In the genomic region with DNA sequence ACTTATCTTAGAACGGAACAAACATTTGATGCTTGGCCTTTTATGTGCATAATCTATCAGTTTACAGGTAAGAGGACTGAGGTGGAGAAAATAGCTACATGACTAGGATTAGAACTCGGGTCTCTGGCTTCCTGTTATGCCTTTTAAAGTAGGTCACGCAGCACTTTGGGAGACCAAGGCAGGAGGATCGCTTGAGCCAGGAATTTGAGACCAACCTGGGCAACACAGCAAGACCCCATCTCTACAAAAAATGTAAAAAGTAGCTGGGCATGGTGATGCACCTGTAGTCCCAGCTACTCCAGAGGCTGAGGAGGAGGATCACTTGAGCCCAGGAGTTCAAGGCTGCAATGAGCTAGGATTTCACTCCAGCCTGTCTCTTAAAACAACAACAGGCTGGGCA, we compare ENCODE assay signal across 17 cellular contexts.
DNase-seq lines count a peak whose midpoint lies in the region; FAIRE-seq and TF ChIP-seq lines count a peak whose summit lies in the region.
"Had no signal": no experiment of that assay in that cellular context is flagged by ENCODE, and none has a peak within 500 bp of the region (broad histone marks: within the 10 kb centered on the region; RNA-seq: fewer than 3 reads in every experiment).

No MANE protein-coding gene starts in this region.

- H3K4ac ChIP-seq in H1 (replicated peaks; ENCODE audit: insufficient read length, low read depth, low read length) (no peak overlapping the region), mesendoderm (ENCODE audit: low read depth, low read length) (no peak overlapping the region)

- peaks cover 12% of the 10 kb centered on the region for H3K9me3 Mint-ChIP-seq in neural progenitor cell

- H2BK120ac ChIP-seq in H1 (replicated peaks; ENCODE audit: low read depth, low read length) (no peak overlapping the region), mesendoderm (ENCODE audit: low read depth, low read length) (no peak overlapping the region)

- peaks cover 0 to 2% (median 0%) of the 10 kb centered on the region in 4 experiments; a peak in 1 of 7 replicates for H3K27me3 ChIP-seq in H1 (replicated peaks in 1 of 4; ENCODE audit: control insufficient read depth in 3 of 4, extremely low read depth in 1 of 4, insufficient read depth in 3 of 4, low read length in 3 of 4)
- H3K27me3 ChIP-seq in neural progenitor cell: no peaks in the 10 kb centered on the region
- no peaks in the 10 kb centered on the region for H3K27me3 ChIP-seq in mesendoderm (ENCODE audit: insufficient read depth, low read length, poor library complexity)

- H2BK20ac ChIP-seq in H1 (ENCODE audit: low read length): no peak overlapping the region

- H2AK5ac ChIP-seq in H1 (ENCODE audit: low read depth, low read length): no peak overlapping the region
- no peak overlapping the region for H2AK5ac ChIP-seq in mesendoderm (ENCODE audit: low read length)

- no peak overlapping the region for H3K9ac ChIP-seq in H1 (replicated peaks in 1 of 4; ENCODE audit: extremely low read depth in 1 of 4, low read depth in 3 of 4, low read length in 3 of 4)
- no peak overlapping the region for H3K9ac ChIP-seq in neural progenitor cell
- H3K9ac ChIP-seq in mesendoderm (ENCODE audit: low read length): no peak overlapping the region

- no peak overlapping the region for H2BK12ac ChIP-seq in H1 (ENCODE audit: low read depth, low read length)

- no peaks in the 10 kb centered on the region for H3K36me3 ChIP-seq in HEK293 (ENCODE audit: control insufficient read depth in 2 of 2, insufficient read depth in 1 of 2, low read length in 2 of 2)
- H3K36me3 ChIP-seq in H1 (ENCODE audit: control insufficient read depth in 2 of 4, insufficient read depth in 4 of 4, low read length in 3 of 4): no peaks in the 10 kb centered on the region
- no peaks in the 10 kb centered on the region for H3K36me3 ChIP-seq in neural progenitor cell
- no peaks in the 10 kb centered on the region for H3K36me3 ChIP-seq in mesendoderm (ENCODE audit: control insufficient read depth, insufficient read depth, low read length)

- H4K20me1 ChIP-seq in H1 (replicated peaks in 1 of 2; ENCODE audit: control insufficient read depth in 1 of 2, insufficient read depth in 2 of 2, low read length in 2 of 2): no peaks in the 10 kb centered on the region
- no peaks in the 10 kb centered on the region for H4K20me1 ChIP-seq in neural progenitor cell (ENCODE audit: low read depth)

- no peak overlapping the region for H2BK5ac ChIP-seq in H1 (ENCODE audit: low read depth, low read length)
- H2BK5ac ChIP-seq in mesendoderm (ENCODE audit: low read length): no peak overlapping the region

- H4K5ac ChIP-seq in H1 (ENCODE audit: insufficient read length, low read depth, low read length) (no peak overlapping the region), mesendoderm (ENCODE audit: low read length) (no peak overlapping the region)

- no peak overlapping the region for H3K14ac ChIP-seq in H1 (ENCODE audit: insufficient read length)

- no peak overlapping the region for H3K18ac ChIP-seq in H1 (ENCODE audit: extremely low read depth, low read length)
- no peak overlapping the region for H3K18ac ChIP-seq in mesendoderm (ENCODE audit: low read length)

- CTCF ChIA-PET in HEK293 (lab: Yijun Ruan, JAX): interaction anchor here (0.5 to 0.6 kb wide), 2 partner anchors 51 to 287 kb away, joined by 3 read pairs; no protein-coding TSS in a partner anchor
- CTCF ChIA-PET in H1 (lab: Charles Lee; ENCODE audit: partially characterized antibody): interaction anchor here (0.7 to 4.9 kb wide), 5 partner anchors 13 to 75 kb away, joined by 3 to 21 read pairs (median 3); no protein-coding TSS in a partner anchor

- H4K91ac ChIP-seq in H1 (replicated peaks; ENCODE audit: insufficient read length, low read length): no peak overlapping the region

- TF ChIP-seq RAD21 in H1 (IDR thresholded peaks at IDR 0.05 in 1 of 2, conservative IDR thresholded peaks at IDR 0.05 in 1 of 2; ENCODE audit: low read depth in 2 of 2, low read length in 2 of 2): no peak

- H3K4me1 ChIP-seq in HEK293 (ENCODE audit: control insufficient read depth, insufficient read depth, low read length): peaks cover 3% of the 10 kb centered on the region; the same call in 1 of the 2 replicates
- H3K4me1 ChIP-seq in H1 (replicated peaks in 1 of 4; ENCODE audit: control insufficient read depth in 3 of 4, insufficient read depth in 4 of 4, low read length in 3 of 4): peaks cover 3 to 11% (median 7%) of the 10 kb centered on the region in 4 experiments
- H3K4me1 ChIP-seq in neural progenitor cell: peaks cover 30% of the 10 kb centered on the region
- H3K4me1 ChIP-seq in mesendoderm (ENCODE audit: control insufficient read depth, low read depth, low read length): peaks cover 9% of the 10 kb centered on the region

- H3K4me3 ChIP-seq in HEK293 (ENCODE audit: low read depth, low read length) (no peak overlapping the region), H1 (ENCODE audit: extremely low read depth in 1 of 4, insufficient read depth in 2 of 4, low read depth in 3 of 4, low read length in 4 of 4) (peak overlapping the region in 1 of 4 experiments; percentile 39; a peak in 1 of 8 replicates), neural progenitor cell (peak overlapping the region; percentile 21), mesendoderm (ENCODE audit: low read length) (no peak overlapping the region)
- H3K4me3 ChIP-seq: GM12878 had no signal

- H3K56ac ChIP-seq in H1 (replicated peaks; ENCODE audit: insufficient read length, low read depth, low read length) (no peak overlapping the region), mesendoderm (ENCODE audit: low read length) (no peak overlapping the region)

- peaks cover 43% of the 10 kb centered on the region for H3K4me1 Mint-ChIP-seq in neural progenitor cell
- H3K4me1 Mint-ChIP-seq: CD4-positive, alpha-beta memory T cell had no signal

- TF ChIP-seq POLR2A in H1 (IDR thresholded peaks at IDR 0.05; ENCODE audit: control extremely low read depth in 1 of 2, low read depth in 2 of 2, low read length in 2 of 2): no peak

- TF ChIP-seq EP300 in H1 (IDR thresholded peaks at IDR 0.05; ENCODE audit: borderline replicate concordance in 1 of 2, low read depth in 2 of 2, low read length in 2 of 2): no peak

- H2AFZ ChIP-seq in H1 (ENCODE audit: low read length) (no peak overlapping the region), neural progenitor cell (replicated peaks) (no peak overlapping the region)

- no peaks in the 10 kb centered on the region; the same call in 1 of the 2 replicates for H3K9me3 ChIP-seq in HEK293 (ENCODE audit: control insufficient read depth, insufficient read depth, low read depth, low read length)
- no peaks in the 10 kb centered on the region for H3K9me3 ChIP-seq in H1 (ENCODE audit: insufficient read depth in 2 of 2, low read depth in 1 of 2, low read length in 1 of 2)
- H3K9me3 ChIP-seq in neural progenitor cell (ENCODE audit: low read depth): no peaks in the 10 kb centered on the region

- POLR2A ChIA-PET in HEK293 (lab: Yijun Ruan, JAX): no interaction called here
- POLR2A ChIA-PET in H1 (lab: Charles Lee; ENCODE audit: partially characterized antibody): interaction anchor here (1.2 to 1.4 kb wide), 2 partner anchors 10 to 15 kb away, joined by 3 to 4 read pairs; no protein-coding TSS in a partner anchor

- H3K27me3 Mint-ChIP-seq in neural progenitor cell (ENCODE audit: insufficient read depth, low read depth): peaks cover 4% of the 10 kb centered on the region

- H3F3A ChIP-seq in neural progenitor cell (ENCODE audit: low read depth): peaks cover 31% of the 10 kb centered on the region

- H4K8ac ChIP-seq in H1 (ENCODE audit: extremely low read depth, insufficient read depth, low read length) (no peak overlapping the region), mesendoderm (ENCODE audit: low read depth, low read length) (no peak overlapping the region)

- no peak for FAIRE-seq in H1 (lab: Jason Lieb, UNC)
- FAIRE-seq: GM12878, GM19239 had no signal

- 88% methylated on average over 4 of the region's 4 CpGs; no CpG with 5 or more reads in 1 of the 2 experiments for WGBS in H1 (ENCODE audit: extremely low coverage in 1 of 2, insufficient coverage in 1 of 2, insufficient read length in 1 of 2, insufficient replicate concordance in 2 of 2, low coverage in 1 of 2, low lambda C conversion rate in 2 of 2, missing lambda C conversion rate in 1 of 2), 2 experiments
- no CpG with 5 or more reads among the region's 4 CpGs for WGBS in mesendoderm (ENCODE audit: extremely low coverage, insufficient coverage, low lambda C conversion rate)

- H3K79me1 ChIP-seq in H1 (ENCODE audit: low read depth, low read length): no peaks in the 10 kb centered on the region
- no peaks in the 10 kb centered on the region for H3K79me1 ChIP-seq in mesendoderm (ENCODE audit: low read length)

- H3K27ac ChIP-seq in HEK293 (ENCODE audit: extremely low read depth, low read depth, low read length) (no peak overlapping the region), H1 (ENCODE audit: low read depth, low read length) (no peak overlapping the region), neural progenitor cell (no peak overlapping the region), mesendoderm (ENCODE audit: low read depth, low read length) (no peak overlapping the region)

- H3K23me2 ChIP-seq in H1 (ENCODE audit: low read depth, low read length): no peaks in the 10 kb centered on the region

- DNase-seq in H1 (ENCODE audit: low read depth in 1 of 2, low spot score in 2 of 2): no peak
- no peak for DNase-seq in neural progenitor cell (ENCODE audit: low spot score)
- no peak for DNase-seq in activated CD8-positive, alpha-beta memory T cell treated with anti-CD3 and anti-CD28 coated beads for 24 hours
- DNase-seq in activated T-cell treated with anti-CD3 and anti-CD28 coated beads, Interleukin-2, amount 50 U/mL, for 1 hour: no peak
- no peak for DNase-seq in EL
- no peak for DNase-seq in mesendoderm
- DNase-seq: Calu3; CD4-positive, alpha-beta memory T cell; COR-L47; DMS53; DMS79 treated with DMSO at 0.1 percent for 48 hours; GDM1; GOT3; HFFc6 had no signal

- H3K36me3 Mint-ChIP-seq in neural progenitor cell: no peaks in the 10 kb centered on the region
- H3K36me3 Mint-ChIP-seq: CD4-positive, alpha-beta memory T cell had no signal

- peak overlapping the region; percentile 35 for H3K4me3 Mint-ChIP-seq in neural progenitor cell
- H3K4me3 Mint-ChIP-seq: CD4-positive, alpha-beta memory T cell had no signal

- H3K23ac ChIP-seq in H1 (ENCODE audit: insufficient read length) (no peak overlapping the region), mesendoderm (ENCODE audit: low read length) (no peak overlapping the region)

- peak overlapping the region; percentile 81 for H3K27ac Mint-ChIP-seq in neural progenitor cell
- H3K27ac Mint-ChIP-seq: CD4-positive, alpha-beta memory T cell had no signal

- H3K4me2 ChIP-seq in H1 (ENCODE audit: insufficient read depth in 1 of 2, low read depth in 2 of 2, low read length in 2 of 2) (peak overlapping the region; percentile 55 to 66; a peak in 1 of 4 replicates), neural progenitor cell (peak overlapping the region; percentile 63), mesendoderm (ENCODE audit: low read length) (no peak overlapping the region)

- H2BK15ac ChIP-seq in H1 (ENCODE audit: low read length) (no peak overlapping the region), mesendoderm (replicated peaks; ENCODE audit: low read depth) (no peak overlapping the region)

- no peak for TF ChIP-seq CTCF in HEK293 (tag by site-specific recombination; IDR thresholded peaks at IDR 0.05)
- TF ChIP-seq CTCF in H1 (IDR thresholded peaks at IDR 0.05; ENCODE audit: control extremely low read depth in 1 of 3, insufficient read depth in 1 of 3, low read depth in 1 of 3, low read length in 3 of 3): no peak
- TF ChIP-seq CTCF in neural progenitor cell (IDR thresholded peaks at IDR 0.05): no peak

- H3K79me2 ChIP-seq in H1 (ENCODE audit: control insufficient read depth in 1 of 2, insufficient read depth in 2 of 2, low read length in 2 of 2) (no peaks in the 10 kb centered on the region), neural progenitor cell (ENCODE audit: low read depth) (no peaks in the 10 kb centered on the region), mesendoderm (ENCODE audit: control insufficient read depth, insufficient read depth, low read length) (no peaks in the 10 kb centered on the region)
